13 cellular contexts compared by ENCODE assay signal in genomic region chr6:158219229-158219628, GRCh38. TPM values are rescaled to one million over a fixed set of nuclear protein-coding genes. Genes with fewer than 3 reads are reported as not detected.
DNase-seq lines count a peak whose midpoint lies in the region; ATAC-seq and TF ChIP-seq lines count a peak whose summit lies in the region.
"Had no signal": no experiment of that assay in that cellular context is flagged by ENCODE, and none has a peak within 500 bp of the region (broad histone marks: within the 10 kb centered on the region; RNA-seq: fewer than 3 reads in every experiment).

No MANE protein-coding gene starts in this region.

- H3K4me3 Mint-ChIP-seq in naive thymus-derived CD4-positive, alpha-beta T cell = no peak overlapping the region
- H3K4me3 Mint-ChIP-seq: activated T-helper 1 cell treated with anti-CD3 and anti-CD28 coated beads, Interleukin-12 subunit alpha, Interleukin-12 subunit beta, Interleukin-2, Interleukin-4 antibody, amounts not matched to agents 30 ng/mL and 10 ng/mL and 1 ng/mL, durations not matched to agents 14 hours and 24 hours and 36 hours; stimulated activated naive B cell treated with anti-CD40 and anti-IgM and Interleukin-4, amounts not matched to agents 10 μg/mL and 1 μg/mL and 100 μg/mL, for 72 hours had no signal

- 0 out of 2 replicates have a peak, but pooled peaks cover 3% of the 10 kb centered on the region for H3K4me1 ChIP-seq in DND-41 (ENCODE audit: insufficient read depth, low read length)
- H3K4me1 ChIP-seq in naive thymus-derived CD4-positive, alpha-beta T cell (ENCODE audit: control insufficient read depth in 2 of 2, insufficient read depth in 2 of 2, low read length in 2 of 2) = no peaks in the 10 kb centered on the region
- H3K4me1 ChIP-seq: left ventricle myocardium inferior had no signal

- H3K4me2 ChIP-seq in DND-41 (ENCODE audit: insufficient read depth, low read length) = no peak overlapping the region

- CTCF ChIA-PET in naive thymus-derived CD4-positive, alpha-beta T cell (lab: Charles Lee) = interaction anchor here (1.1 kb wide), 1 partner anchor 167 kb away, joined by 4 read pairs; no protein-coding TSS in a partner anchor

- H3K4me3 ChIP-seq in DND-41 (ENCODE audit: low read depth in 1 of 2, low read length in 2 of 2) = no peak overlapping the region
- H3K4me3 ChIP-seq in naive thymus-derived CD4-positive, alpha-beta T cell (ENCODE audit: low read length) = no peak overlapping the region
- H3K4me3 ChIP-seq: left ventricle myocardium inferior had no signal

- no peak overlapping the region for H3K27ac Mint-ChIP-seq in naive thymus-derived CD4-positive, alpha-beta T cell
- H3K27ac Mint-ChIP-seq: activated T-helper 1 cell treated with anti-CD3 and anti-CD28 coated beads, Interleukin-12 subunit alpha, Interleukin-12 subunit beta, Interleukin-2, Interleukin-4 antibody, amounts not matched to agents 30 ng/mL and 10 ng/mL and 1 ng/mL, durations not matched to agents 14 hours and 24 hours and 36 hours; stimulated activated naive B cell treated with anti-CD40 and anti-IgM and Interleukin-4, amounts not matched to agents 10 μg/mL and 1 μg/mL and 100 μg/mL, for 72 hours had no signal

- no peaks in the 10 kb centered on the region for H3K9me3 Mint-ChIP-seq in naive thymus-derived CD4-positive, alpha-beta T cell
- H3K9me3 Mint-ChIP-seq: activated T-helper 1 cell treated with anti-CD3 and anti-CD28 coated beads, Interleukin-12 subunit alpha, Interleukin-12 subunit beta, Interleukin-2, Interleukin-4 antibody, amounts not matched to agents 30 ng/mL and 10 ng/mL and 1 ng/mL, durations not matched to agents 14 hours and 24 hours and 36 hours; stimulated activated naive B cell treated with anti-CD40 and anti-IgM and Interleukin-4, amounts not matched to agents 10 μg/mL and 1 μg/mL and 100 μg/mL, for 72 hours had no signal

- no peak for ATAC-seq in DND-41 (ENCODE audit: insufficient read depth, low read depth)
- ATAC-seq in naive thymus-derived CD4-positive, alpha-beta T cell = peak; percentile 82
- no peak for ATAC-seq in GM19452 (IDR thresholded peaks at IDR 0.05; ENCODE audit: unreplicated experiment)
- ATAC-seq: stimulated activated naive B cell treated with anti-CD40 and anti-IgM and Interleukin-4, amounts not matched to agents 10 μg/mL and 1 μg/mL and 100 μg/mL, for 72 hours had no signal

- intact Hi-C loops in naive thymus-derived CD4-positive, alpha-beta T cell (cut with micrococcal nuclease) = no loop called here

- TF ChIP-seq CTCF in DND-41 (IDR thresholded peaks at IDR 0.05; ENCODE audit: borderline replicate concordance, extremely low read depth, low read length, poor library complexity, severe bottlenecking) = no peak

- no peaks in the 10 kb centered on the region for H3K36me3 ChIP-seq in DND-41 (ENCODE audit: insufficient read depth, low read length)
- H3K36me3 ChIP-seq in naive thymus-derived CD4-positive, alpha-beta T cell (ENCODE audit: control insufficient read depth in 2 of 3, insufficient read depth in 3 of 3, low read length in 3 of 3) = no peaks in the 10 kb centered on the region
- H3K36me3 ChIP-seq: left ventricle myocardium inferior had no signal

- DNase-seq in DND-41 (no peak), NCI-H226 (peak; percentile 82), dermis blood vessel endothelial cell (peak; percentile 25), cerebellum (ENCODE audit: low spot score) (no peak), middle frontal gyrus (ENCODE audit: extremely low spot score, low spot score) (no peak), inferior parietal cortex (ENCODE audit: extremely low spot score) (no peak)
- no peak for DNase-seq in naive thymus-derived CD4-positive, alpha-beta T cell
- DNase-seq: effector CD4-positive, alpha-beta T cell; left ventricle myocardium inferior; stimulated activated naive B cell treated with anti-CD40 and anti-IgM and Interleukin-4, amounts not matched to agents 10 μg/mL and 1 μg/mL and 100 μg/mL, for 72 hours; T1000 had no signal

- H3K9me3 ChIP-seq in DND-41 (ENCODE audit: insufficient read depth, low read length, severe bottlenecking) = no peaks in the 10 kb centered on the region
- H3K9me3 ChIP-seq in naive thymus-derived CD4-positive, alpha-beta T cell (ENCODE audit: control insufficient read depth in 2 of 3, low read length in 3 of 3) = no peaks in the 10 kb centered on the region
- H3K9me3 ChIP-seq: left ventricle myocardium inferior had no signal

- no peaks in the 10 kb centered on the region for H3K36me3 Mint-ChIP-seq in naive thymus-derived CD4-positive, alpha-beta T cell
- H3K36me3 Mint-ChIP-seq: stimulated activated naive B cell treated with anti-CD40 and anti-IgM and Interleukin-4, amounts not matched to agents 10 μg/mL and 1 μg/mL and 100 μg/mL, for 72 hours had no signal

- no peaks in the 10 kb centered on the region for H3K79me2 ChIP-seq in DND-41 (ENCODE audit: insufficient read depth, low read length)

- POLR2A ChIA-PET in naive thymus-derived CD4-positive, alpha-beta T cell (lab: Charles Lee) = no interaction called here

- no peaks in the 10 kb centered on the region for H3K27me3 ChIP-seq in DND-41 (ENCODE audit: insufficient read depth, low read length, poor library complexity)
- no peaks in the 10 kb centered on the region for H3K27me3 ChIP-seq in naive thymus-derived CD4-positive, alpha-beta T cell (ENCODE audit: control insufficient read depth in 2 of 2, insufficient read depth in 2 of 2, low read length in 2 of 2)

- no peak overlapping the region for H3K9ac ChIP-seq in DND-41 (ENCODE audit: low read depth, low read length)

- H3K27ac ChIP-seq in DND-41 (ENCODE audit: low read length) = no peak overlapping the region
- no peak overlapping the region for H3K27ac ChIP-seq in naive thymus-derived CD4-positive, alpha-beta T cell (ENCODE audit: low read depth, low read length)
- H3K27ac ChIP-seq: left ventricle myocardium inferior had no signal

- 0 out of 2 replicates have a peak overlapping the region, but pooled peaks have one; percentile 33 for H2AFZ ChIP-seq in DND-41 (ENCODE audit: low read depth, low read length)

- H4K20me1 ChIP-seq in DND-41 (ENCODE audit: insufficient read depth, low read length) = no peaks in the 10 kb centered on the region

- H3K4me1 Mint-ChIP-seq in naive thymus-derived CD4-positive, alpha-beta T cell = peaks cover 0 to 17% (median 1%) of the 10 kb centered on the region in 7 donors

- peaks cover 0 to 4% (median 0%) of the 10 kb centered on the region in 5 donors for H3K27me3 Mint-ChIP-seq in naive thymus-derived CD4-positive, alpha-beta T cell
- H3K27me3 Mint-ChIP-seq: stimulated activated naive B cell treated with anti-CD40 and anti-IgM and Interleukin-4, amounts not matched to agents 10 μg/mL and 1 μg/mL and 100 μg/mL, for 72 hours had no signal

RNA-seq across cellular contexts. Expression of gene GTF2H5, which starts 51.1 kb away (rescaled TPM):
- 4.9 and 7.2 TPM in 2 replicates for total RNA-seq in dermis blood vessel endothelial cell
- 10 to 100 TPM in 4 of 5 experiments, 1 to 10 TPM in 1; 6.2 to 21.8 (median 16.4) TPM for total RNA-seq in naive thymus-derived CD4-positive, alpha-beta T cell
- polyA plus RNA-seq in naive thymus-derived CD4-positive, alpha-beta T cell = 10 to 100 TPM; 13.4 to 22.9 TPM
- 9.0 TPM for total RNA-seq in cerebellum

RNA-seq across cellular contexts. Expression of gene SERAC1, which starts 51.2 kb away (rescaled TPM):
- total RNA-seq in dermis blood vessel endothelial cell (9.3 and 11.9 TPM in 2 replicates), cerebellum (23.3 TPM)
- 1 to 10 TPM; 2.4 to 5.4 (median 4.6) TPM for total RNA-seq in naive thymus-derived CD4-positive, alpha-beta T cell
- polyA plus RNA-seq in naive thymus-derived CD4-positive, alpha-beta T cell = 1 to 10 TPM; 2.4 to 2.6 TPM

Comparison
In these comparisons a context has a peak if more than half of its experiments do, and no peak if none do; other contexts are left out.
1. DNase-seq: peak in NCI-H226 (single experiment) and dermis blood vessel endothelial cell (single experiment); none in DND-41 (single experiment), naive thymus-derived CD4-positive, alpha-beta T cell (0 of 9), cerebellum (single experiment), middle frontal gyrus (single experiment) and inferior parietal cortex (single experiment).